Comparison of ENCODE assay signal across 8 cellular contexts in the genomic region with DNA sequence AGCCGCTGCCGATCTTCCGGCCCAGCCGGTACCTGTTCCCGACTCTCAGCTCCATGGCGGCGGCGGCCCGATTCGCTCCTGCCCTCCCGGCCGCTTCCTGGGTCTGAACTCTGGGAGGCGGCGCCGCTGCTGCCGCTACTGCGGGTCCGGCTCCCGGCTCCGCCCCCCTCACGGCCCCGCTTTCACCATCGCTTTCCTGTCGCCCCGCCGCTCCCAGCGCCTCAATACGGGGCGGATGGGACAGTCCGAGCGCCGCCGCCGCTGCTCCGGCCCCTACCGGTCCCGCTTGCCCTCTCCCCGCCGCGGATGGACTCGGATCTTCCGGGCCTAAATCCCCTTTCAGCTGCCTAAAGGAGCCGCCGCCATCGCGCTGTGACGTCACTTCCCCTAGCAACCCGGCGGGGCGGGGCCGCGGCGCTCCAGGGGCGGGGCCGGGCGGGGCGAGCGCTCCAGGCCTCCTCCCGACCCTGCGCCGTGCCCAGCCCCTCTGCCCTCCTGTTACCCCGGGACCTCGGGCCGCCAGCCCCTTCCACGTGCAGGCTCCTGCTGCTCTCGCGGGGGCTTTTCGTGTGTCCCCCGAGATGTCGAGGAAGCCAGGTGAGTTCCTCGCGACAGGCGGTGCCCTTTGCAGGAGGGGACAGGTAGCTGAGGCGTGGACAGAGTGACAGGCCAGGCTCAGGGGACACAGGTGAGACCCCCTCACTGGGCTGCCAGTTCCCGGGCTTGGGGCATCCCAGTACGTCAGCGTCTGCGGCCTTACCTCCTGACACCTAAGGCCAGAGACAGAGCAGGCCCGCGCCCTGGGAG. TPM values are rescaled to one million over a fixed set of nuclear protein-coding genes. Genes with fewer than 3 reads are reported as not detected.
A peak's percentile ranks its signal among the peaks of the same experiment; 100 is the strongest.
DNase-seq lines count a peak whose midpoint lies in the region; ATAC-seq and TF ChIP-seq lines count a peak whose summit lies in the region.

A gene (minus strand): TSS at position 374 of the 807 bp plus-strand sequence. CDS start 319 bp downstream, at position 55.

- ATAC-seq in GM19035 (IDR thresholded peaks at IDR 0.05; ENCODE audit: unreplicated experiment), result peak; percentile 76
- peak; percentile 71 for ATAC-seq in HG03342 (IDR thresholded peaks at IDR 0.05; ENCODE audit: unreplicated experiment)
- peak; percentile 81 for ATAC-seq in activated CD4-positive, alpha-beta T cell treated with anti-CD3 and anti-CD28 coated beads for 36 hours

- DNase-seq in AG08396 (ENCODE audit: low spot score), result peak; percentile 97
- peak; percentile 66 for DNase-seq in NCI-H510A (lab: John Stamatoyannopoulos, UW)
- DNase-seq in activated CD4-positive, alpha-beta T cell treated with anti-CD3 and anti-CD28 coated beads for 36 hours, result peak; percentile 96
- DNase-seq in chondrocyte (ENCODE audit: low spot score), result no peak
- peak; percentile 60 for DNase-seq in kidney glomerular epithelial cell (lab: John Stamatoyannopoulos, UW)
- peak; percentile 82 to 89 for DNase-seq in stimulated activated CD4-positive, alpha-beta T cell treated with anti-CD3 and anti-CD28 coated beads, Interleukin-15, amount 100 ng/mL, for 48 hours (ENCODE audit: low read depth in 2 of 2)

- no peaks in the 10 kb centered on the region for H3K27me3 Mint-ChIP-seq in activated CD4-positive, alpha-beta T cell treated with anti-CD3 and anti-CD28 coated beads for 36 hours
- no peaks in the 10 kb centered on the region for H3K27me3 Mint-ChIP-seq in chondrocyte (ENCODE audit: low read depth)

- peak within 1 kb of the TSS; percentile 90 for H3K4me3 Mint-ChIP-seq in activated CD4-positive, alpha-beta T cell treated with anti-CD3 and anti-CD28 coated beads for 36 hours
- peak within 1 kb of the TSS; percentile 95 for H3K4me3 Mint-ChIP-seq in chondrocyte (ENCODE audit: unreplicated experiment)

- POLR2A ChIA-PET in activated CD4-positive, alpha-beta T cell treated with anti-CD3 and anti-CD28 coated beads for 36 hours (lab: Charles Lee), result interaction anchor here (0.6 to 1.9 kb wide), 4 partner anchors 10 to 53 kb away, joined by 3 to 10 read pairs (median 4); no protein-coding TSS in a partner anchor

- peaks cover 24% of the 10 kb centered on the region for H3K36me3 Mint-ChIP-seq in activated CD4-positive, alpha-beta T cell treated with anti-CD3 and anti-CD28 coated beads for 36 hours (ENCODE audit: low read depth)
- peaks cover 11% of the 10 kb centered on the region for H3K36me3 Mint-ChIP-seq in chondrocyte (ENCODE audit: low read depth)

- CTCF ChIA-PET in activated CD4-positive, alpha-beta T cell treated with anti-CD3 and anti-CD28 coated beads for 36 hours (lab: Charles Lee), result interaction anchor here (0.6 to 0.7 kb wide), 2 partner anchors 25 to 28 kb away, joined by 3 read pairs; no protein-coding TSS in a partner anchor

- peaks cover 39% of the 10 kb centered on the region for H3K4me1 Mint-ChIP-seq in activated CD4-positive, alpha-beta T cell treated with anti-CD3 and anti-CD28 coated beads for 36 hours
- H3K4me1 Mint-ChIP-seq in chondrocyte (ENCODE audit: low read depth), result peaks cover 46% of the 10 kb centered on the region

- no peaks in the 10 kb centered on the region for H3K9me3 Mint-ChIP-seq in activated CD4-positive, alpha-beta T cell treated with anti-CD3 and anti-CD28 coated beads for 36 hours (ENCODE audit: low read depth)
- no peaks in the 10 kb centered on the region for H3K9me3 Mint-ChIP-seq in chondrocyte (ENCODE audit: low read depth)

- H3K27ac Mint-ChIP-seq in activated CD4-positive, alpha-beta T cell treated with anti-CD3 and anti-CD28 coated beads for 36 hours, result peak within 1 kb of the TSS; percentile 94
- peak within 1 kb of the TSS; percentile 99 for H3K27ac Mint-ChIP-seq in chondrocyte (ENCODE audit: unreplicated experiment)

- TF ChIP-seq CTCF in chondrocyte (IDR thresholded peaks at IDR 0.05), result no peak

- intact Hi-C loops in activated CD4-positive, alpha-beta T cell treated with anti-CD3 and anti-CD28 coated beads for 36 hours (cut with DNase I, micrococcal nuclease), result loop anchor here (1.0 to 5.0 kb wide), 14 partner anchors 15 to 296 kb away; a partner anchor contains a TSS

RNA-seq across cellular contexts. Expression of the gene that starts here (rescaled TPM):
- total RNA-seq in activated CD4-positive, alpha-beta T cell treated with anti-CD3 and anti-CD28 coated beads for 36 hours, result 100 to 1,000 TPM; 118 to 182 TPM
- total RNA-seq in chondrocyte, result 93.0 to 94.5 TPM (median 93.9 TPM) in 3 replicates
